Comparison of ENCODE assay signal across 8 cellular contexts in the genomic region with DNA sequence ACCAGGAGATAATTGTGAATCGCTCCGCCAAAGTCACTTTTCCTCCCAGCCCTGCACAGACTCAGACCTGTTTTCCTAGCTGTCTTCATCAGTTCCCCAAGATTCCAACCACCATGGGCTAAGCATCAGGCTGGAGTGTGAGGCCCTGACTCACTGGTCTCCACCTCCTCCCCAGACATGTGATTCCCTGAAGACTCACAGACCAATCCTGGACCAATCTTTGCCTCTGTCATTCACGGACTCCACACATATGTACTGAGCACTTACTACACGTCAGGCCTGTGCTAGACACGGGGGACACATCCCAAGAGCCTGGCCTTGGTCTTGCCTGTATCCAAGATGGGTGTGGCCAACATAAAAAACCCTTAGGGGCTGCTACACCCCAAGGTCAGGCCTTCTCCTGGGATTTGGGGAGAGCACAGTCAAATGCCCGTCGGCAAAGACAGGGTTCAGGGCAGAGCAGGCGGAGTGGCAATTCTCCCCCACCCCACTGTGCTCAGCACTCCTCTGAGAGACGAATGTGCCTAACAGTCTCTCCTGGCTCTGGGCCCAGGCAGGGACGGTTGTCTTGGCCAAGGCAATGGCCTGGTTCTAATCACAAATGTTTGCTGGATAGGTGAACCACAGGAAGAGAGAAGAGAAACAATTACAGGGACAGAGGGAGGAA. TPM values are rescaled to one million over a fixed set of nuclear protein-coding genes. Genes with fewer than 3 reads are reported as not detected.
DNase-seq lines count a peak whose midpoint lies in the region; ATAC-seq and TF ChIP-seq lines count a peak whose summit lies in the region.

No MANE protein-coding gene starts in this region.

- DNase-seq in Daoy (ENCODE audit: low read depth) (peak; percentile 91), PC-9 (peak; percentile 66 to 72), NCI-H1694 treated with DMSO at 0.1 percent for 48 hours (lab: John Stamatoyannopoulos, UW) (no peak), NCI-H2227 (lab: John Stamatoyannopoulos, UW; ENCODE audit: unreplicated experiment) (no peak)
- peak in 1 of 9 donors; percentile 5 for DNase-seq in naive thymus-derived CD4-positive, alpha-beta T cell

- peak overlapping the region; percentile 81 for H3K27ac ChIP-seq in PC-9
- peak overlapping the region; percentile 66 for H3K27ac ChIP-seq in duodenal mucosa (ENCODE audit: low read depth, low read length)
- H3K27ac ChIP-seq in naive thymus-derived CD4-positive, alpha-beta T cell (ENCODE audit: low read depth, low read length), result peak overlapping the region; percentile 84

- H4K20me1 ChIP-seq in PC-9 (ENCODE audit: insufficient read depth), result peaks cover 32% of the 10 kb centered on the region

- H3K27me3 ChIP-seq in PC-9 (ENCODE audit: insufficient read depth, low read depth) (no peaks in the 10 kb centered on the region), duodenal mucosa (ENCODE audit: control insufficient read depth in 1 of 2, insufficient read depth in 2 of 2, low read length in 2 of 2) (no peaks in the 10 kb centered on the region)
- no peaks in the 10 kb centered on the region for H3K27me3 ChIP-seq in naive thymus-derived CD4-positive, alpha-beta T cell (ENCODE audit: control insufficient read depth in 2 of 2, insufficient read depth in 2 of 2, low read length in 2 of 2)

- H3K36me3 ChIP-seq in PC-9 (ENCODE audit: low read depth) (no peaks in the 10 kb centered on the region), duodenal mucosa (ENCODE audit: control insufficient read depth in 1 of 2, insufficient read depth in 2 of 2, low read length in 2 of 2) (no peaks in the 10 kb centered on the region)
- peaks cover 0 to 25% (median 0%) of the 10 kb centered on the region in 3 experiments for H3K36me3 ChIP-seq in naive thymus-derived CD4-positive, alpha-beta T cell (ENCODE audit: control insufficient read depth in 2 of 3, insufficient read depth in 3 of 3, low read length in 3 of 3)

- peak overlapping the region; percentile 21 to 43 for H3K9ac ChIP-seq in duodenal mucosa (ENCODE audit: low read depth in 1 of 2, low read length in 2 of 2)

- no peak for TF ChIP-seq CTCF in PC-9 (conservative IDR thresholded peaks at IDR 0.05)

- peaks cover 0 to 52% (median 17%) of the 10 kb centered on the region in 5 donors for H3K36me3 Mint-ChIP-seq in naive thymus-derived CD4-positive, alpha-beta T cell

- BruUV-seq in PC-9 (replicated peaks; lab: Mats Ljungman, UMichigan), result TSS peak; percentile 52

- CTCF ChIA-PET in PC-9 (lab: Charles Lee), result no interaction called here
- CTCF ChIA-PET in naive thymus-derived CD4-positive, alpha-beta T cell (lab: Charles Lee), result interaction anchor here (0.6 to 2.3 kb wide), 3 partner anchors 13 to 70 kb away, joined by 3 to 9 read pairs (median 3); no protein-coding TSS in a partner anchor

- H3K4me1 Mint-ChIP-seq in naive thymus-derived CD4-positive, alpha-beta T cell, result peaks cover 65 to 97% (median 85%) of the 10 kb centered on the region in 7 donors

- intact Hi-C loops in PC-9 (cut with micrococcal nuclease; ENCODE audit: unreplicated experiment), result loop anchor here (1.0 kb wide), 4 partner anchors 9 to 66 kb away; no protein-coding TSS in a partner anchor
- intact Hi-C loops in naive thymus-derived CD4-positive, alpha-beta T cell (cut with micrococcal nuclease), result no loop called here

- H2AFZ ChIP-seq in PC-9, result no peak overlapping the region

- peaks cover 98% of the 10 kb centered on the region for H3K79me2 ChIP-seq in PC-9 (ENCODE audit: low read depth)

- peak overlapping the region; percentile 90 to 99 (median 97) for H3K27ac Mint-ChIP-seq in naive thymus-derived CD4-positive, alpha-beta T cell

- H3K27me3 Mint-ChIP-seq in naive thymus-derived CD4-positive, alpha-beta T cell, result no peaks in the 10 kb centered on the region

- H3K9me3 Mint-ChIP-seq in naive thymus-derived CD4-positive, alpha-beta T cell, result no peaks in the 10 kb centered on the region

- peak overlapping the region; percentile 89 to 99 (median 96) for H3K4me3 Mint-ChIP-seq in naive thymus-derived CD4-positive, alpha-beta T cell

- peak overlapping the region; percentile 69 for H3K4me2 ChIP-seq in PC-9

- ATAC-seq in naive thymus-derived CD4-positive, alpha-beta T cell, result no peak
- ATAC-seq in GM18907 (IDR thresholded peaks at IDR 0.05; ENCODE audit: unreplicated experiment) (no peak), HG02938 (IDR thresholded peaks at IDR 0.05; ENCODE audit: unreplicated experiment) (no peak)

- H3K4me3 ChIP-seq in PC-9, result no peak overlapping the region
- H3K4me3 ChIP-seq in duodenal mucosa (ENCODE audit: low read depth in 1 of 2, low read length in 2 of 2), result peak overlapping the region in 1 of 2 donors; percentile 3
- peak overlapping the region; percentile 93 for H3K4me3 ChIP-seq in naive thymus-derived CD4-positive, alpha-beta T cell (ENCODE audit: low read length)

- H3K4me1 ChIP-seq in PC-9 (replicated peaks; ENCODE audit: insufficient read depth) (peaks cover 96% of the 10 kb centered on the region), duodenal mucosa (ENCODE audit: control insufficient read depth in 1 of 2, insufficient read depth in 2 of 2, low read length in 2 of 2) (peaks cover 93 to 97% of the 10 kb centered on the region in 2 donors)
- peaks cover 70 to 87% of the 10 kb centered on the region in 2 donors for H3K4me1 ChIP-seq in naive thymus-derived CD4-positive, alpha-beta T cell (ENCODE audit: control insufficient read depth in 2 of 2, insufficient read depth in 2 of 2, low read length in 2 of 2)

- POLR2A ChIA-PET in PC-9 (lab: Charles Lee; ENCODE audit: unreplicated experiment), result interaction anchor here (1.6 kb wide), 1 partner anchor 12 kb away, joined by 14 read pairs; the partner anchor contains the start of gene EEIG1
- POLR2A ChIA-PET in naive thymus-derived CD4-positive, alpha-beta T cell (lab: Charles Lee), result interaction anchor here (0.6 to 61.3 kb wide), 4 partner anchors 2 to 252 kb away, joined by 3 to 1719 read pairs (median 1615); partner anchors contain the start of genes DPM2 and EEIG1

- peaks cover 75% of the 10 kb centered on the region for H3F3A ChIP-seq in PC-9 (ENCODE audit: insufficient read depth, low read depth)

- H3K9me3 ChIP-seq in PC-9 (ENCODE audit: insufficient read depth, low read depth) (no peaks in the 10 kb centered on the region), duodenal mucosa (ENCODE audit: control insufficient read depth in 1 of 2, low read length in 2 of 2) (no peaks in the 10 kb centered on the region)
- no peaks in the 10 kb centered on the region for H3K9me3 ChIP-seq in naive thymus-derived CD4-positive, alpha-beta T cell (ENCODE audit: control insufficient read depth in 2 of 3, low read length in 3 of 3)

- no peaks in the 10 kb centered on the region for H3K9me2 ChIP-seq in PC-9 (ENCODE audit: insufficient read depth)

RNA-seq across cellular contexts. Expression of gene EEIG1, which starts 11.9 kb away (rescaled TPM):
- total RNA-seq in Daoy (2014; rRNA removed; shearing (Covaris generic)), result 2.9 and 6.3 TPM in 2 replicates
- total RNA-seq in PC-9 (2021), result 176 and 208 TPM in 2 replicates
- total RNA-seq in naive thymus-derived CD4-positive, alpha-beta T cell, result 100 to 1,000 TPM; 252 to 664 (median 347) TPM
- 100 to 1,000 TPM; 124 to 297 TPM for polyA plus RNA-seq in naive thymus-derived CD4-positive, alpha-beta T cell

RNA-seq across cellular contexts. Expression of gene DPM2, which starts 31.2 kb away (rescaled TPM):
- total RNA-seq in Daoy (2014; rRNA removed; shearing (Covaris generic)), result 51.9 and 56.2 TPM in 2 replicates
- total RNA-seq in PC-9 (2021), result 65.5 and 79.4 TPM in 2 replicates
- total RNA-seq in naive thymus-derived CD4-positive, alpha-beta T cell, result 10 to 100 TPM; 29.1 to 84.4 (median 56.8) TPM
- polyA plus RNA-seq in naive thymus-derived CD4-positive, alpha-beta T cell, result 10 to 100 TPM; 29.3 to 39.5 TPM

RNA-seq across cellular contexts. Expression of gene PIP5KL1, which starts 38.3 kb away (rescaled TPM):
- 0.18 and 0.51 TPM in 2 replicates for total RNA-seq in Daoy (2014; rRNA removed; shearing (Covaris generic))
- 21.9 and 22.5 TPM in 2 replicates for total RNA-seq in PC-9 (2021)
- 1 to 10 TPM; 1.4 to 2.9 (median 2.1) TPM for total RNA-seq in naive thymus-derived CD4-positive, alpha-beta T cell
- polyA plus RNA-seq in naive thymus-derived CD4-positive, alpha-beta T cell, result under 1 TPM in 1 of 2 donors, not detected in 1; 0.17 TPM

RNA-seq across cellular contexts. Expression of gene ST6GALNAC4, which starts 52.0 kb away (rescaled TPM):
- 29.1 and 78.4 TPM in 2 replicates for total RNA-seq in Daoy (2014; rRNA removed; shearing (Covaris generic))
- total RNA-seq in PC-9 (2021), result 28.3 and 44.3 TPM in 2 replicates
- 10 to 100 TPM; 28.0 to 51.0 (median 36.1) TPM for total RNA-seq in naive thymus-derived CD4-positive, alpha-beta T cell
- polyA plus RNA-seq in naive thymus-derived CD4-positive, alpha-beta T cell, result 10 to 100 TPM; 20.0 to 21.7 TPM

Comparison
In these comparisons a context has a peak if more than half of its experiments do, and no peak if none do; other contexts are left out.
1. DNase-seq: peak in Daoy (single experiment) and PC-9 (2 of 2); none in NCI-H1694 treated with DMSO at 0.1 percent for 48 hours (single experiment) and NCI-H2227 (single experiment).
2. RNA of gene EEIG1, which starts 11.9 kb away (total RNA-seq): 252 to 664 TPM in naive thymus-derived CD4-positive, alpha-beta T cell and 176 to 208 TPM in PC-9; 2.9 to 6.3 TPM in Daoy; every median in the first group is over 10 times any median in the second.
3. Peak in every context shown above with its lines, with median percentiles within 50 percentile points of each other: H3K27ac ChIP-seq.